12 cellular contexts compared by ENCODE assay signal in genomic region chr6:113461153-113461897, GRCh38.
DNase-seq lines count a peak whose midpoint lies in the region; ATAC-seq, FAIRE-seq and TF ChIP-seq lines count a peak whose summit lies in the region.
"Had no signal": no experiment of that assay in that cellular context is flagged by ENCODE, and none has a peak within 500 bp of the region (broad histone marks: within the 10 kb centered on the region; RNA-seq: fewer than 3 reads in every experiment).

No MANE protein-coding gene starts in this region.

- TF ChIP-seq CTCF in epithelial cell of proximal tubule (conservative IDR thresholded peaks at IDR 0.05; ENCODE audit: low read depth, low read length) (peak; percentile 41), Peyer's patch (IDR thresholded peaks at IDR 0.05) (no peak), kidney (IDR thresholded peaks at IDR 0.05; ENCODE audit: borderline replicate concordance, extremely low read depth, insufficient read depth) (no peak)

- no peak for FAIRE-seq in kidney (lab: Jason Lieb, UNC)

- DNase-seq in NCI-H748 (lab: John Stamatoyannopoulos, UW; ENCODE audit: unreplicated experiment): peak; percentile 24
- DNase-seq in NCI-H748 treated with DMSO at 0.1 percent for 48 hours (lab: John Stamatoyannopoulos, UW): no peak
- peak; percentile 22 for DNase-seq in NCI-H226
- DNase-seq in epithelial cell of proximal tubule (ENCODE audit: low read depth): no peak
- peak; percentile 54 for DNase-seq in stromal cell of bone marrow (ENCODE audit: low read depth)
- DNase-seq in Peyer's patch: no peak
- DNase-seq in kidney: no peak
- DNase-seq: activated CD4-positive, alpha-beta memory T cell treated with anti-CD3 and anti-CD28 coated beads, Interleukin-2, amount 10 ng/mL, durations not matched to agents 7 days and 5 days; occipital lobe; stimulated activated CD4-positive, alpha-beta T cell treated with anti-CD3 and anti-CD28 coated beads, Interleukin-4, amount 100 ng/mL, for 24 hours; substantia nigra had no signal

- H3K9me3 ChIP-seq in Peyer's patch (no peaks in the 10 kb centered on the region), kidney (ENCODE audit: control insufficient read depth in 1 of 2, low read length in 2 of 2) (no peaks in the 10 kb centered on the region)

- no peak for TF ChIP-seq POLR2A in Peyer's patch (IDR thresholded peaks at IDR 0.05)

- H3K27me3 ChIP-seq in Peyer's patch: no peaks in the 10 kb centered on the region

- H3K36me3 ChIP-seq in Peyer's patch (no peaks in the 10 kb centered on the region), kidney (ENCODE audit: control insufficient read depth in 1 of 2, insufficient read depth in 2 of 2, low read length in 2 of 2) (no peaks in the 10 kb centered on the region)

- no peak for ATAC-seq in GM21723 (IDR thresholded peaks at IDR 0.05; ENCODE audit: unreplicated experiment)

- no peak overlapping the region for H3K9ac ChIP-seq in kidney (ENCODE audit: low read length in 2 of 2)

- intact Hi-C loops in kidney (cut with DNase I): no loop called here

- no peak overlapping the region for H3K27ac ChIP-seq in Peyer's patch
- H3K27ac ChIP-seq in kidney (ENCODE audit: low read depth in 2 of 2, low read length in 2 of 2): no peak overlapping the region

- no peak overlapping the region for H3K4me3 ChIP-seq in epithelial cell of proximal tubule (ENCODE audit: low read depth, low read length)
- no peak overlapping the region for H3K4me3 ChIP-seq in Peyer's patch
- H3K4me3 ChIP-seq in kidney (ENCODE audit: low read length in 2 of 2): no peak overlapping the region

- H3K4me1 ChIP-seq in Peyer's patch (no peaks in the 10 kb centered on the region), kidney (ENCODE audit: control insufficient read depth in 1 of 2, insufficient read depth in 1 of 2, low read depth in 1 of 2, low read length in 2 of 2) (no peaks in the 10 kb centered on the region)

Comparison
In these comparisons a context has a peak if more than half of its experiments do, and no peak if none do; other contexts are left out.
1. DNase-seq: peak in NCI-H748 (single experiment), NCI-H226 (single experiment) and stromal cell of bone marrow (single experiment); none in NCI-H748 treated with DMSO at 0.1 percent for 48 hours (single experiment), epithelial cell of proximal tubule (single experiment), Peyer's patch (0 of 3) and kidney (single experiment).